In the genomic region with DNA sequence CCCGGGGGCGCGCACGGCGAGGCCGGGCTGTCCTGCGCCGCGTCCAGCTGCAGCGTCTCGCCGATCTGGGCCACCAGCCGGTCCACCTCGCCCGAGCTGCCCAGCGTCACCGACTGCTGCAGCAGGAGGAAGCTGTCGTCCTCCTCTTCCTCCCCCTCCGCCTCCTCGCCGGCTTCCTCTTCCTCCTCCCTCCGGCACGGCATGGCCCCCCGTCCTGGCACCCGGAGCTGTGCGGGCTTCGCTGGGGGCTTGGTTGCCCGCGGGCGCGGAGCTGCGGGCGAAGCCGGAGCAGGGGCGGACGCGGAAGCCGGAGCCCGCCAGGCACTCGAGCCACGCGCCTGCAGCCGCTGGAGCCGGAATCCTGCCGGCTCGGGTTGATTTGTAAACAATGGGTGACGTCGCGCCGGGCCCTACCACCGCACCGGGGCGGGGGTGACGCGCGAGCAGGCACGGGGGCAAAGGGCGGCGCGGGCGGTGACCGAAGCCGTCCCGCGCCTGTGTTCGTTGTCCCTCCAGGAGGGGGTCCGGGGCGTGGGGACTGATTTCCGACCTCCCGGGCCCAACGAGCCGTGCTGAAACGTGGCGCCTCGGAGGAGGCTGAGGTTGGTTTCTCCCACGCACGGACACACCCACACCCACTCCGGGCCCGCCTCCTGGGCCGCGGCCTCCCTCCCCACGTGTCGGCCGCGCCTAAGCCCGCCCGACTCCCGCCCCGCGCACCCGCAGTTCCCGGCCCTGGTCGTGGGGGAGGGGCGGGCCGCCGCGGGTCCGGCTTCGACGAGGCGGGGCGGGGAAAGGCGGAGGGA, we compare ENCODE assay signal across 8 cellular contexts. TPM values are rescaled to one million over a fixed set of nuclear protein-coding genes. Genes with fewer than 3 reads are reported as not detected.
DNase-seq lines count a peak whose midpoint lies in the region; ATAC-seq and TF ChIP-seq lines count a peak whose summit lies in the region.

A gene with protein sequence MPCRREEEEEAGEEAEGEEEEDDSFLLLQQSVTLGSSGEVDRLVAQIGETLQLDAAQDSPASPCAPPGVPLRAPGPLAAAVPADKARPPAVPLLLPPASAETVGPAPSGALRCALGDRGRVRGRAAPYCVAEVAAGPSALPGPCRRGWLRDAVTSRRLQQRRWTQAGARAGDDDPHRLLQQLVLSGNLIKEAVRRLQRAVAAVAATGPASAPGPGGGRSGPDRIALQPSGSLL (minus strand): TSS at position 360 of the 806 bp plus-strand sequence. CDS start 157 bp downstream, at position 203.

- TF ChIP-seq CTCF in AG10803 (conservative IDR thresholded peaks at IDR 0.05; ENCODE audit: low read length) = no peak

- ATAC-seq in HG03159 (IDR thresholded peaks at IDR 0.05; ENCODE audit: unreplicated experiment) (peak; percentile 82), left colon (peak; percentile 82)

- in situ Hi-C loops in GM18951 (cut with MboI; ENCODE audit: low sequenced_read_pairs, unreplicated experiment) = no loop called here

- peak; percentile 93 for DNase-seq in AG10803 (ENCODE audit: low read depth)
- DNase-seq in NCI-H446 treated with DMSO at 0.1 percent for 48 hours (lab: John Stamatoyannopoulos, UW) = peak; percentile 51
- DNase-seq in activated CD4-positive, alpha-beta T cell treated with anti-CD3 and anti-CD28 coated beads for 48 hours = peak; percentile 89
- DNase-seq in left colon = peak; percentile 91 to 93
- peak; percentile 59 to 83 (median 74) for DNase-seq in stimulated activated CD4-positive, alpha-beta T cell treated with anti-CD3 and anti-CD28 coated beads, Interleukin-1b, Interleukin-23, amount 100 ng/mL, for 24 hours (ENCODE audit: low read depth in 4 of 4, low spot score in 1 of 4)

- intact Hi-C loops in left colon (cut with DNase I, micrococcal nuclease) = loop anchor here in 1 of 2 donors (10.0 kb wide), 1 partner anchor 50 kb away; no protein-coding TSS in a partner anchor

- H3K4me3 ChIP-seq in AG10803 (ENCODE audit: low read length) = peak within 1 kb of the TSS; percentile 73

- TF ChIP-seq POLR2A in GM18951 (IDR thresholded peaks at IDR 0.05; ENCODE audit: extremely low read depth, insufficient read depth, insufficient read length) = peak; percentile 47

- H3K27ac ChIP-seq in cingulate gyrus (ENCODE audit: low read depth, low read length) = peak within 1 kb of the TSS; percentile 94

RNA-seq across cellular contexts. Expression of the gene that starts here (rescaled TPM):
- total RNA-seq in left colon = 10 to 100 TPM; 41.4 to 43.9 TPM

Comparison
In these comparisons a context has a peak if more than half of its experiments do, and no peak if none do; other contexts are left out.
1. Peak in every context shown above with its lines: DNase-seq, ATAC-seq, H3K4me3 ChIP-seq and H3K27ac ChIP-seq.